ENCODE assay signal across 1 cellular context in the genomic region with DNA sequence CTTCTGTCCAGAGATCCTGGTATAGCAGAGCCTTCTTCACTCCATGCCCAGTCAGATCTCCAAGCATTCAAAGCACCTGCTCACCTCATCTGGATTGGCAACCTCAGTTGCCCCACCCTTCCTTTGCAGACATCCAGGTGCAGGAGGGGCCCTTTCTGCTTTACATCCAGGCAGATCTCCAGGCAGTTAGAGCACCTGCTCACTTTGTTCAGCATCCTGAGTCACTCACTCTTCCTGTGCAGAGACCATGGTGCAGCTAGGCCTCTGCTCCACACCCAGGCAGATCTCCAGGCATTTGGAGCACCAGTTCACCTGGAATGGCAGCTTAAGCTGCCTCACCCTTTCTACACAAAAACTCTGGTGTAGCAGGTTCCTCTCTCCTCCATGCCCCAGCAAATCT.
TF ChIP-seq lines count a peak whose summit lies in the region.

No MANE protein-coding gene starts in this region.

TF ChIP-seq in WTC11, 78 proteins besides CTCF, POLR2A, EP300 and RAD21:
- TF ChIP-seq ZNF232 (CRISPR knock-in tag; IDR thresholded peaks at IDR 0.05) (no peak), ATF1 (CRISPR knock-in tag; IDR thresholded peaks at IDR 0.05) (no peak), ZNF416 (CRISPR knock-in tag; IDR thresholded peaks at IDR 0.05) (no peak), GRHL2 (CRISPR knock-in tag; IDR thresholded peaks at IDR 0.05; ENCODE audit: insufficient replicate concordance, severe bottlenecking) (no peak), KAT7 (CRISPR knock-in tag; IDR thresholded peaks at IDR 0.05; ENCODE audit: borderline replicate concordance) (no peak), OVOL2 (CRISPR knock-in tag; IDR thresholded peaks at IDR 0.05; ENCODE audit: borderline replicate concordance) (no peak), NR3C1 (CRISPR knock-in tag; conservative IDR thresholded peaks at IDR 0.05; ENCODE audit: low read depth) (no peak)
